6 cellular contexts compared by ENCODE assay signal in the genomic region with DNA sequence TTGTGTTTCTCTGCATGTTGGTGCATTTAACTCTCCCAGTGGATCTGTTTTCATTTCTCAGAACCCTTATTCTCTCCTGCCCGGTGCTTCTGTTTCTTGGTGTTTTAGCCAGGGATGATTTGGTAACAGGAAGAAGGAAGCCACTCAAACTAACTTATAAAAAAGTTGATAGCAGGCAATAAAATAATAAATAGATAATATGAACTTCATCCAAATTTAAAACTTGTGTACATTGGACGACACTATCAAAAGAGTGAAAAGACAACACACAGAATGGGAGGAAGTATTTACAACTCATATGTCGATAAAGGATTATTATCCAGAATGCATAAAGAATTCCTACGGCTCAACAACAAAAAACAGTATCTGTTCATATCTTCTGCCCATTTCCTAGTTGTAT. TPM values are rescaled to one million over a fixed set of nuclear protein-coding genes. Genes with fewer than 3 reads are reported as not detected.
"Had no signal": no experiment of that assay in that cellular context is flagged by ENCODE, and none has a peak within 500 bp of the region (broad histone marks: within the 10 kb centered on the region; RNA-seq: fewer than 3 reads in every experiment).

No MANE protein-coding gene starts in this region.

- ATAC-seq: GM23338, K562 had no signal

- H3K4me3 ChIP-seq: GM23338, K562 had no signal

- DNase-seq: H9, HCEC 1CT, IMR-90, KG1 had no signal

RNA-seq across cellular contexts. Expression of gene CHRNA7, which starts 37.3 kb away (rescaled TPM):
- total RNA-seq: IMR-90, K562 had no signal
